ENCODE assay signal across 19 cellular contexts in genomic region chr2:230430957-230431635, GRCh38. TPM values are rescaled to one million over a fixed set of nuclear protein-coding genes. Genes with fewer than 3 reads are reported as not detected.
A peak's percentile ranks its signal among the peaks of the same experiment; 100 is the strongest.
DNase-seq lines count a peak whose midpoint lies in the region; ATAC-seq and TF ChIP-seq lines count a peak whose summit lies in the region.
"Had no signal": no experiment of that assay in that cellular context is flagged by ENCODE, and none has a peak within 500 bp of the region (broad histone marks: within the 10 kb centered on the region; RNA-seq: fewer than 3 reads in every experiment).

No MANE protein-coding gene starts in this region.

- peak overlapping the region; percentile 61 to 80 (median 68) for H3K4me3 Mint-ChIP-seq in CD4-positive, CD25-positive, alpha-beta regulatory T cell
- no peak overlapping the region for H3K4me3 Mint-ChIP-seq in activated CD8-positive, alpha-beta T cell treated with anti-CD3 and anti-CD28 coated beads, Interleukin-2, amount 10 ng/mL, durations not matched to agents 7 days and 5 days
- no peak overlapping the region for H3K4me3 Mint-ChIP-seq in GM23338

- TF ChIP-seq CTCF in GM12865 (IDR thresholded peaks at IDR 0.05; ENCODE audit: insufficient read depth, low read depth, low read length, missing control alignments) (no peak), mucosa of descending colon (IDR thresholded peaks at IDR 0.05) (no peak), GM23338 (conservative IDR thresholded peaks at IDR 0.05; ENCODE audit: low read depth in 2 of 2) (no peak)

- intact Hi-C loops in mucosa of descending colon (cut with DNase I, micrococcal nuclease), result no loop called here

- no peaks in the 10 kb centered on the region for H3K27me3 Mint-ChIP-seq in CD4-positive, CD25-positive, alpha-beta regulatory T cell
- no peaks in the 10 kb centered on the region for H3K27me3 Mint-ChIP-seq in activated CD8-positive, alpha-beta T cell treated with anti-CD3 and anti-CD28 coated beads, Interleukin-2, amount 10 ng/mL, durations not matched to agents 7 days and 5 days (ENCODE audit: low read depth)
- H3K27me3 Mint-ChIP-seq in GM23338 (ENCODE audit: insufficient read depth, low read depth, poor library complexity), result peaks cover 6% of the 10 kb centered on the region

- no peaks in the 10 kb centered on the region for H3K79me2 ChIP-seq in GM23338 (replicated peaks; ENCODE audit: insufficient read depth)

- peaks cover 64% of the 10 kb centered on the region for H3K36me3 Mint-ChIP-seq in CD4-positive, CD25-positive, alpha-beta regulatory T cell
- peaks cover 87% of the 10 kb centered on the region for H3K36me3 Mint-ChIP-seq in activated CD8-positive, alpha-beta T cell treated with anti-CD3 and anti-CD28 coated beads, Interleukin-2, amount 10 ng/mL, durations not matched to agents 7 days and 5 days (ENCODE audit: low read depth)
- H3K36me3 Mint-ChIP-seq in GM23338 (ENCODE audit: low read depth), result peaks cover 6% of the 10 kb centered on the region; the same call in 1 of the 3 replicates

- peak overlapping the region; percentile 42 to 82 (median 72) for H3K27ac Mint-ChIP-seq in CD4-positive, CD25-positive, alpha-beta regulatory T cell
- peak overlapping the region; percentile 49 for H3K27ac Mint-ChIP-seq in activated CD8-positive, alpha-beta T cell treated with anti-CD3 and anti-CD28 coated beads, Interleukin-2, amount 10 ng/mL, durations not matched to agents 7 days and 5 days
- no peak overlapping the region for H3K27ac Mint-ChIP-seq in GM23338

- no peaks in the 10 kb centered on the region for H3K27me3 ChIP-seq in CD4-positive, CD25-positive, alpha-beta regulatory T cell (ENCODE audit: control insufficient read depth, insufficient read depth, low read length)
- H3K27me3 ChIP-seq in GM23338 (ENCODE audit: insufficient read depth), result no peaks in the 10 kb centered on the region
- H3K27me3 ChIP-seq: esophagus muscularis mucosa, heart right ventricle had no signal

- peak overlapping the region; percentile 35 for H3K27ac ChIP-seq in CD4-positive, CD25-positive, alpha-beta regulatory T cell (ENCODE audit: insufficient read depth, low read length, poor library complexity, severe bottlenecking)
- H3K27ac ChIP-seq in GM23338 (ENCODE audit: low read depth), result no peak overlapping the region
- H3K27ac ChIP-seq: esophagus muscularis mucosa, parathyroid adenoma had no signal

- peak in 1 of 2 donors; percentile 38 for ATAC-seq in CD4-positive, CD25-positive, alpha-beta regulatory T cell (ENCODE audit: low read depth in 2 of 2)
- ATAC-seq in activated CD8-positive, alpha-beta T cell treated with anti-CD3 and anti-CD28 coated beads, Interleukin-2, amount 10 ng/mL, durations not matched to agents 7 days and 5 days, result peak; percentile 79
- ATAC-seq in mucosa of descending colon, result peak; percentile 27
- ATAC-seq in GM23338, result no peak
- ATAC-seq: PC-3 had no signal

- H4K20me1 ChIP-seq in GM23338 (replicated peaks; ENCODE audit: insufficient read depth), result no peaks in the 10 kb centered on the region

- no peak for DNase-seq in CD4-positive, CD25-positive, alpha-beta regulatory T cell
- peak; percentile 29 for DNase-seq in GM12865 (ENCODE audit: low read depth)
- no peak for DNase-seq in activated CD8-positive, alpha-beta T cell treated with anti-CD3 and anti-CD28 coated beads, Interleukin-2, amount 10 ng/mL, durations not matched to agents 7 days and 5 days
- no peak for DNase-seq in mucosa of descending colon
- DNase-seq in GM03348 (ENCODE audit: low spot score), result no peak
- no peak for DNase-seq in NCI-H69 (lab: John Stamatoyannopoulos, UW)
- DNase-seq in NCI-H2107 treated with DMSO at 0.1 percent for 48 hours (lab: John Stamatoyannopoulos, UW; ENCODE audit: unreplicated experiment), result no peak
- no peak for DNase-seq in GM23338 (ENCODE audit: low spot score)
- DNase-seq: C1 segment of cervical spinal cord, dermis blood vessel endothelial cell, heart right ventricle, kidney, midbrain, NCI-H187 treated with DMSO at 0.1 percent for 48 hours, NCI-H524, PC-3, SK-N-SH had no signal

- H3K4me1 Mint-ChIP-seq in CD4-positive, CD25-positive, alpha-beta regulatory T cell, result peaks cover 39 to 75% (median 60%) of the 10 kb centered on the region in 4 donors
- peaks cover 64% of the 10 kb centered on the region for H3K4me1 Mint-ChIP-seq in activated CD8-positive, alpha-beta T cell treated with anti-CD3 and anti-CD28 coated beads, Interleukin-2, amount 10 ng/mL, durations not matched to agents 7 days and 5 days (ENCODE audit: low read depth)
- H3K4me1 Mint-ChIP-seq in GM23338, result no peaks in the 10 kb centered on the region

- peaks cover 11 to 25% of the 10 kb centered on the region in 2 experiments for H3K9me3 ChIP-seq in CD4-positive, CD25-positive, alpha-beta regulatory T cell (ENCODE audit: control insufficient read depth in 2 of 2, low read length in 2 of 2)
- H3K9me3 ChIP-seq in mucosa of descending colon, result peaks cover 17% of the 10 kb centered on the region

- H3K4me1 ChIP-seq in CD4-positive, CD25-positive, alpha-beta regulatory T cell (ENCODE audit: control insufficient read depth, insufficient read depth, low read length, poor library complexity, severe bottlenecking), result peaks cover 37% of the 10 kb centered on the region
- no peaks in the 10 kb centered on the region for H3K4me1 ChIP-seq in mucosa of descending colon (ENCODE audit: low read depth)
- no peaks in the 10 kb centered on the region for H3K4me1 ChIP-seq in GM23338 (ENCODE audit: insufficient read depth)
- H3K4me1 ChIP-seq: parathyroid adenoma had no signal

- H3F3A ChIP-seq in GM23338 (replicated peaks; ENCODE audit: low read depth), result no peaks in the 10 kb centered on the region

- peaks cover 61% of the 10 kb centered on the region for H3K36me3 ChIP-seq in CD4-positive, CD25-positive, alpha-beta regulatory T cell (ENCODE audit: control insufficient read depth, insufficient read depth, low read length)
- H3K36me3 ChIP-seq in mucosa of descending colon (ENCODE audit: low read depth), result no peaks in the 10 kb centered on the region
- H3K36me3 ChIP-seq in GM23338 (ENCODE audit: insufficient read depth), result no peaks in the 10 kb centered on the region

- peaks cover 0 to 14% (median 8%) of the 10 kb centered on the region in 7 donors for H3K9me3 Mint-ChIP-seq in CD4-positive, CD25-positive, alpha-beta regulatory T cell
- H3K9me3 Mint-ChIP-seq in activated CD8-positive, alpha-beta T cell treated with anti-CD3 and anti-CD28 coated beads, Interleukin-2, amount 10 ng/mL, durations not matched to agents 7 days and 5 days (ENCODE audit: insufficient read depth), result peaks cover 35% of the 10 kb centered on the region
- H3K9me3 Mint-ChIP-seq in GM23338, result peaks cover 16% of the 10 kb centered on the region; the same call in 2 of the 3 replicates

- H3K9me2 ChIP-seq in GM23338 (ENCODE audit: insufficient read depth), result no peaks in the 10 kb centered on the region
- H3K9me2 ChIP-seq: SK-N-SH had no signal

- POLR2A ChIA-PET in activated CD8-positive, alpha-beta T cell treated with anti-CD3 and anti-CD28 coated beads, Interleukin-2, amount 10 ng/mL, durations not matched to agents 7 days and 5 days (lab: Charles Lee), result interaction anchor here (1.1 kb wide), 2 partner anchors 9 to 14 kb away, joined by 3 to 4 read pairs; no protein-coding TSS in a partner anchor

- CTCF ChIA-PET in activated CD8-positive, alpha-beta T cell treated with anti-CD3 and anti-CD28 coated beads, Interleukin-2, amount 10 ng/mL, durations not matched to agents 7 days and 5 days (lab: Charles Lee), result no interaction called here

- no peak overlapping the region for H3K4me2 ChIP-seq in GM23338
- H3K4me2 ChIP-seq: SK-N-SH had no signal

- no peak overlapping the region for H2AFZ ChIP-seq in GM23338
- H2AFZ ChIP-seq: parathyroid adenoma had no signal

- peak overlapping the region; percentile 52 for H3K4me3 ChIP-seq in CD4-positive, CD25-positive, alpha-beta regulatory T cell (ENCODE audit: low read depth, low read length)
- H3K4me3 ChIP-seq in GM12865 (ENCODE audit: low read depth, low read length) (no peak overlapping the region), mucosa of descending colon (no peak overlapping the region), GM23338 (no peak overlapping the region)
- H3K4me3 ChIP-seq: esophagus muscularis mucosa, heart right ventricle had no signal

TF ChIP-seq in GM23338, 12 proteins besides CTCF, POLR2A, EP300 and RAD21 (continues in another document):
- TF ChIP-seq ETS1 (IDR thresholded peaks at IDR 0.05) (no peak), ZNF114 (CRISPR knock-in tag; IDR thresholded peaks at IDR 0.05) (no peak), EZH2 (IDR thresholded peaks at IDR 0.05; ENCODE audit: low read depth, unreplicated experiment) (no peak), NANOG (IDR thresholded peaks at IDR 0.05; ENCODE audit: borderline replicate concordance) (no peak), STAT1 (IDR thresholded peaks at IDR 0.05; ENCODE audit: unreplicated experiment) (no peak)

RNA-seq across cellular contexts. Expression of gene SP100, which starts 15.1 kb away (rescaled TPM):
- total RNA-seq in CD4-positive, CD25-positive, alpha-beta regulatory T cell, result 335 TPM
- polyA plus RNA-seq in CD4-positive, CD25-positive, alpha-beta regulatory T cell, result 100 to 1,000 TPM; 116 to 130 (median 122) TPM
- total RNA-seq in activated CD8-positive, alpha-beta T cell treated with anti-CD3 and anti-CD28 coated beads, Interleukin-2, amount 10 ng/mL, durations not matched to agents 7 days and 5 days, result 100 to 1,000 TPM; 295 to 309 TPM
- 100 to 1,000 TPM in 2 of 3 donors, 10 to 100 TPM in 1; 83.1 to 130 (median 101) TPM for total RNA-seq in mucosa of descending colon
- 0.73 TPM in 1 of 2 replicates, not detected in the other for total RNA-seq in GM23338 (2014; rRNA removed; shearing (Covaris generic))
- polyA plus RNA-seq in GM23338 (2016; fragmentation: Nextera tagmentation; extraction: Ambion mirVana), result 0.44 and 0.47 TPM in 2 replicates

Comparison
In these comparisons a context has a peak if more than half of its experiments do, and no peak if none do; other contexts are left out.
1. H3K4me3 Mint-ChIP-seq: peak in CD4-positive, CD25-positive, alpha-beta regulatory T cell (4 of 4); none in activated CD8-positive, alpha-beta T cell treated with anti-CD3 and anti-CD28 coated beads, Interleukin-2, amount 10 ng/mL, durations not matched to agents 7 days and 5 days (single experiment) and GM23338 (single experiment).
2. RNA of gene SP100, which starts 15.1 kb away (total RNA-seq): 335 TPM in CD4-positive, CD25-positive, alpha-beta regulatory T cell (single experiment), 295 to 309 TPM in activated CD8-positive, alpha-beta T cell treated with anti-CD3 and anti-CD28 coated beads, Interleukin-2, amount 10 ng/mL, durations not matched to agents 7 days and 5 days and 83.1 to 130 TPM in mucosa of descending colon; 0.73 TPM in GM23338; every median in the first group is over 10 times any median in the second.